27 cellular contexts compared by ENCODE assay signal in the genomic region with DNA sequence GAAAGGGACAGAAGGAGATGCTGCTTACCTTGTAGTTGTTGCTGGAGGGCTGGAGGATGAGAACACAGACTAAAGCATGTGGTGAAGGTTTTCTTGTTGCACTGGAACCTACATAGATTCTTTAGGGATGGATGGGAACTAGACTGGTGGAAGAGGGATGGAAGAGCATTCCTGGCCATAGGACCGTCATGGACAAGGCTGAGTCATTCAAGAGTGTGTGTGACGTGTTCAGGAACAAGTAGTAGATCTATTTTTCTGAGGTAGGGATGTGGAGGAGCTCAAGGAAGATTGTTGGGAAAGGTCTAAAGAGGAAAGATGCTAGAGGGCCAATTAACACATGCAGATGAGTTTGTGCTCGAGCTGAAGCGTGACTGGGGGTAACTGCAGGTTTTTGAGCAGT. TPM values are rescaled to one million over a fixed set of nuclear protein-coding genes. Genes with fewer than 3 reads are reported as not detected.
A peak's percentile ranks its signal among the peaks of the same experiment; 100 is the strongest.
DNase-seq lines count a peak whose midpoint lies in the region; ATAC-seq lines count a peak whose summit lies in the region.
"Had no signal": no experiment of that assay in that cellular context is flagged by ENCODE, and none has a peak within 500 bp of the region (broad histone marks: within the 10 kb centered on the region; RNA-seq: fewer than 3 reads in every experiment).

No MANE protein-coding gene starts in this region.

- H4K5ac ChIP-seq in mesendoderm (ENCODE audit: low read length): no peak overlapping the region

- no peak overlapping the region for H3K23ac ChIP-seq in mesendoderm (ENCODE audit: low read length)

- H3K79me1 ChIP-seq in mesendoderm (ENCODE audit: low read length): no peaks in the 10 kb centered on the region

- H3K4me2 ChIP-seq in mesendoderm (ENCODE audit: low read length): no peak overlapping the region
- H3K4me2 ChIP-seq: KMS-11 had no signal

- no peak for ATAC-seq in activated T-cell treated with anti-CD3 and anti-CD28 coated beads, Interleukin-2, amount 50 U/mL, for 4 hours
- no peak for ATAC-seq in activated naive CD8-positive, alpha-beta T cell treated with anti-CD3 and anti-CD28 coated beads, Interleukin-2, amount 50 U/mL, for 24 hours
- no peak for ATAC-seq in stimulated activated effector memory CD8-positive, alpha-beta T cell treated with anti-CD3 and anti-CD28 coated beads, Interleukin-12 subunit alpha, Interleukin-12 subunit beta, amount 100 ng/mL, for 72 hours
- ATAC-seq in GM21723 (IDR thresholded peaks at IDR 0.05; ENCODE audit: unreplicated experiment) (no peak), GM19463 (IDR thresholded peaks at IDR 0.05; ENCODE audit: unreplicated experiment) (no peak)
- ATAC-seq: left ventricle myocardium superior had no signal

- peaks cover 67% of the 10 kb centered on the region for H3K36me3 Mint-ChIP-seq in activated T-cell treated with anti-CD3 and anti-CD28 coated beads, Interleukin-2, amount 50 U/mL, for 4 hours (ENCODE audit: insufficient read depth)
- H3K36me3 Mint-ChIP-seq in activated naive CD8-positive, alpha-beta T cell treated with anti-CD3 and anti-CD28 coated beads, Interleukin-2, amount 50 U/mL, for 24 hours (ENCODE audit: low read depth): peaks cover 71% of the 10 kb centered on the region
- H3K36me3 Mint-ChIP-seq in stimulated activated effector memory CD8-positive, alpha-beta T cell treated with anti-CD3 and anti-CD28 coated beads, Interleukin-12 subunit alpha, Interleukin-12 subunit beta, amount 100 ng/mL, for 72 hours: peaks cover 89% of the 10 kb centered on the region
- H3K36me3 Mint-ChIP-seq: mesothelial cell of epicardium had no signal

- no CpG with 5 or more reads among the region's 4 CpGs for WGBS in mesendoderm (ENCODE audit: extremely low coverage, insufficient coverage, low lambda C conversion rate)

- no peaks in the 10 kb centered on the region for H3K27me3 ChIP-seq in mesendoderm (ENCODE audit: insufficient read depth, low read length, poor library complexity)
- H3K27me3 ChIP-seq: brain microvascular endothelial cell, stomach, thyroid gland had no signal

- DNase-seq in activated T-cell treated with anti-CD3 and anti-CD28 coated beads, Interleukin-2, amount 50 U/mL, for 4 hours: no peak
- no peak for DNase-seq in activated T-cell treated with anti-CD3 and anti-CD28 coated beads, Interleukin-2, amount 50 U/mL, for 48 hours
- DNase-seq in RKO (ENCODE audit: low spot score): peak; percentile 18
- DNase-seq in activated naive CD8-positive, alpha-beta T cell treated with anti-CD3 and anti-CD28 coated beads, Interleukin-2, amount 50 U/mL, for 24 hours: no peak
- DNase-seq in stimulated activated effector memory CD8-positive, alpha-beta T cell treated with anti-CD3 and anti-CD28 coated beads, Interleukin-12 subunit alpha, Interleukin-12 subunit beta, amount 100 ng/mL, for 72 hours (ENCODE audit: low spot score in 2 of 2): no peak
- no peak for DNase-seq in mesendoderm
- DNase-seq: activated CD4-positive, alpha-beta T cell treated with anti-CD3 and anti-CD28 coated beads for 1 hour; activated effector memory CD4-positive, alpha-beta T cell treated with anti-CD3 and anti-CD28 coated beads, Interleukin-2, amount 50 U/mL, for 16 hours; brain microvascular endothelial cell; DMS153; H7; hypothalamus; islet precursor cell; left ventricle myocardium superior; NCI-H1417 treated with DMSO at 0.1 percent for 48 hours; NCI-H2081; NCI-H226; NCI-H69; RPMI8226; stomach; thyroid gland had no signal

- H3K4me1 Mint-ChIP-seq in activated T-cell treated with anti-CD3 and anti-CD28 coated beads, Interleukin-2, amount 50 U/mL, for 4 hours (ENCODE audit: low read depth): peaks cover 74% of the 10 kb centered on the region
- H3K4me1 Mint-ChIP-seq in activated naive CD8-positive, alpha-beta T cell treated with anti-CD3 and anti-CD28 coated beads, Interleukin-2, amount 50 U/mL, for 24 hours: peaks cover 77% of the 10 kb centered on the region
- peaks cover 68% of the 10 kb centered on the region for H3K4me1 Mint-ChIP-seq in stimulated activated effector memory CD8-positive, alpha-beta T cell treated with anti-CD3 and anti-CD28 coated beads, Interleukin-12 subunit alpha, Interleukin-12 subunit beta, amount 100 ng/mL, for 72 hours
- H3K4me1 Mint-ChIP-seq: mesothelial cell of epicardium, nephron had no signal

- no peak overlapping the region for H3K4ac ChIP-seq in mesendoderm (ENCODE audit: low read depth, low read length)

- H4K8ac ChIP-seq in mesendoderm (ENCODE audit: low read depth, low read length): no peak overlapping the region

- H3K4me1 ChIP-seq in mesendoderm (ENCODE audit: control insufficient read depth, low read depth, low read length): no peaks in the 10 kb centered on the region
- H3K4me1 ChIP-seq: stomach, thyroid gland had no signal

- no peak overlapping the region for H2AK5ac ChIP-seq in mesendoderm (ENCODE audit: low read length)

- no peak overlapping the region for H2BK120ac ChIP-seq in mesendoderm (ENCODE audit: low read depth, low read length)

- no peaks in the 10 kb centered on the region for H3K9me3 Mint-ChIP-seq in activated T-cell treated with anti-CD3 and anti-CD28 coated beads, Interleukin-2, amount 50 U/mL, for 4 hours
- H3K9me3 Mint-ChIP-seq in activated naive CD8-positive, alpha-beta T cell treated with anti-CD3 and anti-CD28 coated beads, Interleukin-2, amount 50 U/mL, for 24 hours: no peaks in the 10 kb centered on the region
- H3K9me3 Mint-ChIP-seq in stimulated activated effector memory CD8-positive, alpha-beta T cell treated with anti-CD3 and anti-CD28 coated beads, Interleukin-12 subunit alpha, Interleukin-12 subunit beta, amount 100 ng/mL, for 72 hours: no peaks in the 10 kb centered on the region

- no peak overlapping the region for H3K4me3 ChIP-seq in mesendoderm (ENCODE audit: low read length)
- H3K4me3 ChIP-seq: stomach, thyroid gland had no signal

- H3K27ac Mint-ChIP-seq in activated naive CD8-positive, alpha-beta T cell treated with anti-CD3 and anti-CD28 coated beads, Interleukin-2, amount 50 U/mL, for 24 hours: peak overlapping the region; percentile 10
- peak overlapping the region; percentile 77 for H3K27ac Mint-ChIP-seq in stimulated activated effector memory CD8-positive, alpha-beta T cell treated with anti-CD3 and anti-CD28 coated beads, Interleukin-12 subunit alpha, Interleukin-12 subunit beta, amount 100 ng/mL, for 72 hours
- H3K27ac Mint-ChIP-seq: mesothelial cell of epicardium, nephron had no signal

- no peak overlapping the region for H3K56ac ChIP-seq in mesendoderm (ENCODE audit: low read length)

- H3K79me2 ChIP-seq in mesendoderm (ENCODE audit: control insufficient read depth, insufficient read depth, low read length): no peaks in the 10 kb centered on the region

- H3K18ac ChIP-seq in mesendoderm (ENCODE audit: low read length): no peak overlapping the region

- no peak overlapping the region for H3K9ac ChIP-seq in mesendoderm (ENCODE audit: low read length)
- H3K9ac ChIP-seq: KMS-11 had no signal

- H3K4me3 Mint-ChIP-seq in activated T-cell treated with anti-CD3 and anti-CD28 coated beads, Interleukin-2, amount 50 U/mL, for 4 hours: peak overlapping the region; percentile 1
- H3K4me3 Mint-ChIP-seq in activated naive CD8-positive, alpha-beta T cell treated with anti-CD3 and anti-CD28 coated beads, Interleukin-2, amount 50 U/mL, for 24 hours: no peak overlapping the region
- H3K4me3 Mint-ChIP-seq in stimulated activated effector memory CD8-positive, alpha-beta T cell treated with anti-CD3 and anti-CD28 coated beads, Interleukin-12 subunit alpha, Interleukin-12 subunit beta, amount 100 ng/mL, for 72 hours: peak overlapping the region; percentile 9
- H3K4me3 Mint-ChIP-seq: mesothelial cell of epicardium, nephron had no signal

- no peak overlapping the region for H2BK15ac ChIP-seq in mesendoderm (replicated peaks; ENCODE audit: low read depth)

- H3K36me3 ChIP-seq in mesendoderm (ENCODE audit: control insufficient read depth, insufficient read depth, low read length): no peaks in the 10 kb centered on the region
- H3K36me3 ChIP-seq: brain microvascular endothelial cell, stomach, thyroid gland had no signal

- no peaks in the 10 kb centered on the region for H3K27me3 Mint-ChIP-seq in activated T-cell treated with anti-CD3 and anti-CD28 coated beads, Interleukin-2, amount 50 U/mL, for 4 hours (ENCODE audit: low read depth)
- no peaks in the 10 kb centered on the region for H3K27me3 Mint-ChIP-seq in activated naive CD8-positive, alpha-beta T cell treated with anti-CD3 and anti-CD28 coated beads, Interleukin-2, amount 50 U/mL, for 24 hours

- no peak overlapping the region for H3K27ac ChIP-seq in mesendoderm (ENCODE audit: low read depth, low read length)
- H3K27ac ChIP-seq: brain microvascular endothelial cell, KMS-11, stomach, thyroid gland had no signal

- no peak overlapping the region for H2BK5ac ChIP-seq in mesendoderm (ENCODE audit: low read length)

RNA-seq across cellular contexts. Expression of a gene that starts 6.6 kb away (rescaled TPM):
- total RNA-seq in activated T-cell treated with anti-CD3 and anti-CD28 coated beads, Interleukin-2, amount 50 U/mL, for 4 hours: 10 to 100 TPM; 46.0 to 71.7 (median 69.5) TPM
- polyA plus RNA-seq in mesendoderm (2013, experiment 1 of 2): 0.14 TPM
- polyA plus RNA-seq in mesendoderm (2013, experiment 2 of 2): 0.32 TPM
- total RNA-seq: SK-MEL-5 had no signal
